In the genomic region with DNA sequence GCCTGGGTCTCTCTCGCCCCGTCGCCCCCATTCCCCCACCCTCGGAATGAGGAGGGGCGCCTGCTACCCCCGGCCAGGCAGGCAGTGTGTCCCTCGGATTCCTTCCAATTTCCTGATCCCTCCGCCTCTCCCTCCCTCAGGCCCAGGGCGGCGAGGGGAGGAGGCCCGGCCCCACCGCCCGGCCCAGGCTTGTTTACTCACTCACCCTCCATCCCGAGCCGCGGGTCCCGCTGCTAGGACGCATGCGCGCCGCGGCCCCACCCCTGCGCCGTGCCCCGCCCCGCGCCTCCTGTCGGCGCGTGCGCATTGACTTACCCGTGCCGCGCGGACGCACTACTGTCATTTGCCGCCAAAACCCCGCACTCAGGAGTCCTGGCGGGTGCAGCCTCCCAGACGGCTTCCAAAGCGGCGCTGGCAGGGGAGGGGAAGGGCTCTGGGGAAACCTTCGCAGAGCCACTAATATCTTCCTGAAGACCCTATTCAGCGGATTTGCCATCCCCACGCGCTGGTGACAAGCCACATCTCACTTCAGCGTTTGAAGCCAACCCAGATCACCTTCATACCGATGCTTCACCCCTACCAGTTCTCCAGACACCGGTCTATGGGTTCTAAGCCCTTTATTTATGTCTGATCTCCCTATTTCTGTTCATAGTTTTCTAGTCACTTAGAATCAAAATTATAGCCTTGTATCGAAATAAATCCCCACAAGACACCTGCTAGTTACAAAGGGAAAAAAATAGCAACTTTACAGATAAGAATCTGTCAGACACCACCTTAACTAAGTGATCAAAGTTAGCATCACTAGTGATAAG, we compare ENCODE assay signal across 8 cellular contexts. TPM values are rescaled to one million over a fixed set of nuclear protein-coding genes. Genes with fewer than 3 reads are reported as not detected.
DNase-seq lines count a peak whose midpoint lies in the region; ATAC-seq, FAIRE-seq and TF ChIP-seq lines count a peak whose summit lies in the region.

TSS of gene EZH1 (minus strand) at position 235 of the 812 bp plus-strand sequence. CDS start 16,099 bp downstream, outside the sequence.

- H3K9me3 ChIP-seq in A549 (peaks cover 7% of the 10 kb centered on the region; the same call in 1 of the 3 replicates), small intestine (ENCODE audit: control insufficient read depth, low read depth) (no peaks in the 10 kb centered on the region)

- H3K4me3 ChIP-seq in A549 (peak within 1 kb of the TSS; percentile 55), bronchial epithelial cell (ENCODE audit: low read depth, low read length) (peak within 1 kb of the TSS; percentile 86), small intestine (ENCODE audit: low read depth in 1 of 2, low read length in 2 of 2) (peak within 1 kb of the TSS; percentile 83 to 94)

- DNase-seq in A549 (ENCODE audit: low read depth in 1 of 2, low spot score in 1 of 2), result peak; percentile 96 to 100
- DNase-seq in NCI-H226, result peak; percentile 74
- DNase-seq in WTC11 (ENCODE audit: low spot score), result peak; percentile 94
- peak; percentile 77 for DNase-seq in bronchial epithelial cell (ENCODE audit: low read depth)
- DNase-seq in iPS-NIHi11 (ENCODE audit: low spot score), result peak; percentile 100
- peak; percentile 89 for DNase-seq in small intestine

- FAIRE-seq in A549 (lab: Jason Lieb, UNC) (peak; percentile 28), bronchial epithelial cell (lab: Jason Lieb, UNC) (no peak), small intestine (lab: Jason Lieb, UNC) (no peak)

- peak within 1 kb of the TSS; percentile 89 for H3K4me2 ChIP-seq in A549

- H3K27me3 Mint-ChIP-seq in WTC11 (ENCODE audit: low read depth), result peaks cover 27% of the 10 kb centered on the region

- TF ChIP-seq RAD21 in A549 (conservative IDR thresholded peaks at IDR 0.05 in 1 of 2, IDR thresholded peaks at IDR 0.05 in 1 of 2), result no peak

- CTCF ChIA-PET in A549 (lab: Yijun Ruan, JAX) (interaction anchor here (0.8 to 2.3 kb wide), 2 partner anchors 13 to 14 kb away, joined by 3 to 6 read pairs; no protein-coding TSS in a partner anchor), WTC11 (lab: Charles Lee) (interaction anchor here (2.7 kb wide), 1 partner anchor 19 kb away, joined by 31 read pairs; no protein-coding TSS in a partner anchor)

- POLR2A ChIA-PET in A549 (lab: Yijun Ruan, JAX) (no interaction called here), WTC11 (lab: Charles Lee) (interaction anchor here (1.8 kb wide), 1 partner anchor 16 kb away, joined by 6 read pairs; the partner anchor contains the start of gene RAMP2)

- no peak for TF ChIP-seq CTCF in A549 (IDR thresholded peaks at IDR 0.05)
- TF ChIP-seq CTCF in WTC11 (IDR thresholded peaks at IDR 0.05), result no peak
- no peak for TF ChIP-seq CTCF in bronchial epithelial cell (IDR thresholded peaks at IDR 0.05; ENCODE audit: insufficient read depth, low read length, severe bottlenecking)

- H3K36me3 ChIP-seq in bronchial epithelial cell (ENCODE audit: control insufficient read depth, insufficient read depth, low read length) (no peaks in the 10 kb centered on the region), small intestine (ENCODE audit: control insufficient read depth in 2 of 2, insufficient read depth in 2 of 2, low read length in 2 of 2) (no peaks in the 10 kb centered on the region)

- TF ChIP-seq EP300 in A549 (IDR thresholded peaks at IDR 0.05), result no peak

- H3K9me3 Mint-ChIP-seq in WTC11, result peaks cover 6% of the 10 kb centered on the region

- H3K27ac ChIP-seq in A549 (peak within 1 kb of the TSS; percentile 79 to 91), small intestine (ENCODE audit: low read depth in 1 of 2, low read length in 1 of 2) (peak within 1 kb of the TSS; percentile 81 to 93)

- peak within 1 kb of the TSS; percentile 96 for H3K27ac Mint-ChIP-seq in WTC11

- H3K27me3 ChIP-seq in bronchial epithelial cell (ENCODE audit: control insufficient read depth, insufficient read depth, low read length) (no peaks in the 10 kb centered on the region), small intestine (ENCODE audit: control insufficient read depth in 2 of 2, insufficient read depth in 2 of 2, low read length in 2 of 2) (no peaks in the 10 kb centered on the region)

- H3K4me1 ChIP-seq in A549 (peaks cover 9% of the 10 kb centered on the region; the same call in 2 of the 3 replicates), small intestine (ENCODE audit: control insufficient read depth in 2 of 2, insufficient read depth in 1 of 2, low read depth in 1 of 2, low read length in 1 of 2) (peaks cover 0 to 2% of the 10 kb centered on the region in 2 donors)

- WGBS in A549 (ENCODE audit: missing lambda C conversion rate), result 22% methylated on average over 22 of the region's 50 CpGs
- WGBS in small intestine, 3 donors, result 6 to 9% (median 6%) methylated on average over 31 to 50 of the region's 50 CpGs

- H3K4me1 Mint-ChIP-seq in WTC11, result peaks cover 36% of the 10 kb centered on the region

- no peaks in the 10 kb centered on the region for H3K36me3 Mint-ChIP-seq in WTC11

- peak; percentile 63 for TF ChIP-seq POLR2A in A549 (IDR thresholded peaks at IDR 0.05; ENCODE audit: low read length)

- ATAC-seq in A549 (peak; percentile 89 to 95), GM18867 (IDR thresholded peaks at IDR 0.05; ENCODE audit: unreplicated experiment) (peak; percentile 79), HG03135 (IDR thresholded peaks at IDR 0.05; ENCODE audit: unreplicated experiment) (peak; percentile 83), WTC11 (peak; percentile 93)

- peak within 1 kb of the TSS; percentile 86 for H3K4me3 Mint-ChIP-seq in WTC11

TF ChIP-seq in A549, 52 proteins besides CTCF, POLR2A, EP300 and RAD21 (continues in another document):
- TF ChIP-seq BCL3 (IDR thresholded peaks at IDR 0.05), result peak; percentile 90
- TF ChIP-seq MYC (IDR thresholded peaks at IDR 0.05; ENCODE audit: borderline replicate concordance, low read length), result 0 out of 2 replicates have a peak, but pooled peaks have one; percentile 63
- peak; percentile 97 for TF ChIP-seq RNF2 (IDR thresholded peaks at IDR 0.05; ENCODE audit: borderline replicate concordance, low read depth)
- 0 out of 2 replicates have a peak, but pooled peaks have one; percentile 37 for TF ChIP-seq ZSCAN20 (CRISPR knock-in tag; IDR thresholded peaks at IDR 0.05)
- peak; percentile 84; the same call in 1 of the 2 replicates for TF ChIP-seq ATOH8 (CRISPR knock-in tag; IDR thresholded peaks at IDR 0.05; ENCODE audit: low read depth)
- TF ChIP-seq HOXB13 (CRISPR knock-in tag; IDR thresholded peaks at IDR 0.05; ENCODE audit: low read depth), result peak; percentile 92
- TF ChIP-seq HDAC2 (IDR thresholded peaks at IDR 0.05), result peak; percentile 54; the same call in 1 of the 2 replicates

TF ChIP-seq in WTC11, 78 proteins besides CTCF, POLR2A, EP300 and RAD21 (continues in another document):
- TF ChIP-seq NR1H2 (CRISPR knock-in tag; IDR thresholded peaks at IDR 0.05) (peak; percentile 57; the same call in 1 of the 2 replicates), ZBTB21 (CRISPR knock-in tag; IDR thresholded peaks at IDR 0.05; ENCODE audit: borderline replicate concordance) (peak; percentile 86; the same call in 1 of the 2 replicates), CREM (CRISPR knock-in tag; IDR thresholded peaks at IDR 0.05) (0 out of 2 replicates have a peak, but pooled peaks have one; percentile 60), OVOL2 (CRISPR knock-in tag; IDR thresholded peaks at IDR 0.05; ENCODE audit: borderline replicate concordance) (no peak), GTF2I (CRISPR knock-in tag; conservative IDR thresholded peaks at IDR 0.05) (no peak), JAZF1 (CRISPR knock-in tag; IDR thresholded peaks at IDR 0.05) (no peak), ZNF416 (CRISPR knock-in tag; IDR thresholded peaks at IDR 0.05) (no peak)
- TF ChIP-seq, protein P1, sequence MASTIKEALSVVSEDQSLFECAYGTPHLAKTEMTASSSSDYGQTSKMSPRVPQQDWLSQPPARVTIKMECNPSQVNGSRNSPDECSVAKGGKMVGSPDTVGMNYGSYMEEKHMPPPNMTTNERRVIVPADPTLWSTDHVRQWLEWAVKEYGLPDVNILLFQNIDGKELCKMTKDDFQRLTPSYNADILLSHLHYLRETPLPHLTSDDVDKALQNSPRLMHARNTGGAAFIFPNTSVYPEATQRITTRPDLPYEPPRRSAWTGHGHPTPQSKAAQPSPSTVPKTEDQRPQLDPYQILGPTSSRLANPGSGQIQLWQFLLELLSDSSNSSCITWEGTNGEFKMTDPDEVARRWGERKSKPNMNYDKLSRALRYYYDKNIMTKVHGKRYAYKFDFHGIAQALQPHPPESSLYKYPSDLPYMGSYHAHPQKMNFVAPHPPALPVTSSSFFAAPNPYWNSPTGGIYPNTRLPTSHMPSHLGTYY (CRISPR knock-in tag; IDR thresholded peaks at IDR 0.05), result no peak

RNA-seq across cellular contexts. Expression of gene EZH1, which starts in this region (rescaled TPM):
- polyA plus RNA-seq in A549 (2011; rRNA removed) (35.4 and 41.1 TPM in 2 replicates), A549 (2017; fragmentation: RNase III; extraction: RNeasy Plus Mini Kit Qiagen cat#74134 plus additional on column Dnase treatment) (20.1 to 21.7 TPM (median 21.5 TPM) in 3 replicates), small intestine (10 to 100 TPM in 2 of 3 donors, 1 to 10 TPM in 1; 8.1 to 14.3 (median 11.6) TPM)
- 18.8 and 21.3 TPM in 2 replicates for polyA plus RNA-seq in A549 (2012; cell fraction: cytosol; rRNA removed)
- 53.6 and 88.0 TPM in 2 replicates for polyA plus RNA-seq in A549 (2012; cell fraction: nucleus; rRNA removed)
- polyA minus RNA-seq in A549 (2011; rRNA and poly(A)+ RNA removed), result 34.7 and 53.7 TPM in 2 replicates
- total RNA-seq in WTC11 (2021) (19.8 to 24.1 TPM (median 22.4 TPM) in 3 replicates), bronchial epithelial cell (16.1 and 18.2 TPM in 2 replicates)

Comparison
In these comparisons a context has a peak if more than half of its experiments do, and no peak if none do; other contexts are left out.
1. Peak in every context shown above with its lines: DNase-seq, ATAC-seq, H3K4me3 ChIP-seq and H3K27ac ChIP-seq.